ENCODE assay signal across 9 cellular contexts in genomic region chr7:151539055-151539714, GRCh38. TPM values are rescaled to one million over a fixed set of nuclear protein-coding genes. Genes with fewer than 3 reads are reported as not detected.
DNase-seq lines count a peak whose midpoint lies in the region; ATAC-seq and TF ChIP-seq lines count a peak whose summit lies in the region.
"Had no signal": no experiment of that assay in that cellular context is flagged by ENCODE, and none has a peak within 500 bp of the region (broad histone marks: within the 10 kb centered on the region; RNA-seq: fewer than 3 reads in every experiment).

No MANE protein-coding gene starts in this region.

- peaks cover 4% of the 10 kb centered on the region for H3K9me3 Mint-ChIP-seq in Calu3 (ENCODE audit: low read depth, unreplicated experiment)
- no peaks in the 10 kb centered on the region for H3K9me3 Mint-ChIP-seq in effector memory CD8-positive, alpha-beta T cell

- no peak overlapping the region for H3K27ac Mint-ChIP-seq in Calu3 (ENCODE audit: unreplicated experiment)
- no peak overlapping the region for H3K27ac Mint-ChIP-seq in effector memory CD8-positive, alpha-beta T cell

- CTCF ChIA-PET in Calu3 (lab: Charles Lee): interaction anchor here (1.1 kb wide), 1 partner anchor 12 kb away, joined by 10 read pairs; no protein-coding TSS in a partner anchor

- no peaks in the 10 kb centered on the region for H3K4me1 Mint-ChIP-seq in Calu3 (ENCODE audit: low read depth, unreplicated experiment)
- peaks cover 2 to 8% of the 10 kb centered on the region in 2 donors for H3K4me1 Mint-ChIP-seq in effector memory CD8-positive, alpha-beta T cell (ENCODE audit: low read depth in 2 of 2)

- intact Hi-C loops in Calu3 (cut with micrococcal nuclease; ENCODE audit: unreplicated experiment): no loop called here

- peaks cover 47% of the 10 kb centered on the region for H3K27me3 Mint-ChIP-seq in Calu3 (ENCODE audit: unreplicated experiment)
- peaks cover 43 to 71% of the 10 kb centered on the region in 2 donors for H3K27me3 Mint-ChIP-seq in effector memory CD8-positive, alpha-beta T cell

- no peak overlapping the region for H3K4me3 Mint-ChIP-seq in Calu3 (ENCODE audit: low read depth, unreplicated experiment)
- no peak overlapping the region for H3K4me3 Mint-ChIP-seq in effector memory CD8-positive, alpha-beta T cell
- H3K4me3 Mint-ChIP-seq: central memory CD8-positive, alpha-beta T cell had no signal

- no peaks in the 10 kb centered on the region for H3K36me3 ChIP-seq in WERI-Rb-1

- DNase-seq in WERI-Rb-1 (peak; percentile 21), islet precursor cell (peak; percentile 83), Calu3 (no peak)
- no peak for DNase-seq in effector memory CD8-positive, alpha-beta T cell
- DNase-seq in stimulated activated CD4-positive, alpha-beta T cell treated with anti-CD3 and anti-CD28 coated beads, Interleukin-1b, Interleukin-23, amount 100 ng/mL, for 48 hours: no peak

- no peak overlapping the region for H3K27ac ChIP-seq in WERI-Rb-1

- no peaks in the 10 kb centered on the region for H3K36me3 Mint-ChIP-seq in Calu3 (ENCODE audit: insufficient read depth, unreplicated experiment)
- H3K36me3 Mint-ChIP-seq in effector memory CD8-positive, alpha-beta T cell (ENCODE audit: insufficient read depth): peaks cover 3% of the 10 kb centered on the region

- no peak for TF ChIP-seq CTCF in WERI-Rb-1 (IDR thresholded peaks at IDR 0.05; ENCODE audit: low read depth, low read length)
- TF ChIP-seq CTCF in Calu3 (IDR thresholded peaks at IDR 0.05; ENCODE audit: unreplicated experiment): no peak

- no peaks in the 10 kb centered on the region for H3K9me3 ChIP-seq in WERI-Rb-1 (ENCODE audit: severe bottlenecking)

- ATAC-seq in GM18868 (IDR thresholded peaks at IDR 0.05; ENCODE audit: unreplicated experiment) (peak; percentile 95), HG03280 (IDR thresholded peaks at IDR 0.05; ENCODE audit: unreplicated experiment) (peak; percentile 48), GM21717 (IDR thresholded peaks at IDR 0.05; ENCODE audit: unreplicated experiment) (no peak)
- no peak for ATAC-seq in effector memory CD8-positive, alpha-beta T cell (replicated peaks)

- BruUV-seq in Calu3 (replicated peaks; lab: Mats Ljungman, UMichigan): no TSS peak

- no peaks in the 10 kb centered on the region for H3K27me3 ChIP-seq in WERI-Rb-1 (ENCODE audit: insufficient read depth, low read depth, severe bottlenecking)

- H3K4me3 ChIP-seq in WERI-Rb-1 (ENCODE audit: low read depth, low read length): no peak overlapping the region

RNA-seq across cellular contexts. Expression of gene RHEB, which starts 19.5 kb away (rescaled TPM):
- total RNA-seq in Calu3 (2022): 123 and 126 TPM in 2 replicates

Comparison
In these comparisons a context has a peak if more than half of its experiments do, and no peak if none do; other contexts are left out.
1. ATAC-seq: peak in GM18868 (single experiment) and HG03280 (single experiment); none in effector memory CD8-positive, alpha-beta T cell (single experiment) and GM21717 (single experiment).
2. DNase-seq: peak in WERI-Rb-1 (single experiment) and islet precursor cell (single experiment); none in Calu3 (single experiment), effector memory CD8-positive, alpha-beta T cell (0 of 3) and stimulated activated CD4-positive, alpha-beta T cell treated with anti-CD3 and anti-CD28 coated beads, Interleukin-1b, Interleukin-23, amount 100 ng/mL, for 48 hours (single experiment).